Comparison of ENCODE assay signal across 22 cellular contexts in genomic region chr17:49700956-49701355, GRCh38.
DNase-seq lines count a peak whose midpoint lies in the region; ATAC-seq and TF ChIP-seq lines count a peak whose summit lies in the region.
"Had no signal": no experiment of that assay in that cellular context is flagged by ENCODE, and none has a peak within 500 bp of the region (broad histone marks: within the 10 kb centered on the region; RNA-seq: fewer than 3 reads in every experiment).

No MANE protein-coding gene starts in this region.

- H3K9me3 ChIP-seq in HEK293 (ENCODE audit: control insufficient read depth, insufficient read depth, low read depth, low read length): no peaks in the 10 kb centered on the region
- H3K9me3 ChIP-seq: A549, Caco-2, SJCRH30 had no signal

- peaks cover 46% of the 10 kb centered on the region for H3K36me3 Mint-ChIP-seq in activated naive CD4-positive, alpha-beta T cell treated with anti-CD3 and anti-CD28 coated beads, Interleukin-2, amount 10 ng/mL, durations not matched to agents 7 days and 5 days
- peaks cover 74% of the 10 kb centered on the region for H3K36me3 Mint-ChIP-seq in stimulated activated effector memory CD8-positive, alpha-beta T cell treated with anti-CD3 and anti-CD28 coated beads, Interleukin-12 subunit alpha, Interleukin-12 subunit beta, amount 100 ng/mL, for 72 hours

- no peak overlapping the region for H3K4me3 Mint-ChIP-seq in activated naive CD4-positive, alpha-beta T cell treated with anti-CD3 and anti-CD28 coated beads, Interleukin-2, amount 10 ng/mL, durations not matched to agents 7 days and 5 days
- H3K4me3 Mint-ChIP-seq in stimulated activated effector memory CD8-positive, alpha-beta T cell treated with anti-CD3 and anti-CD28 coated beads, Interleukin-12 subunit alpha, Interleukin-12 subunit beta, amount 100 ng/mL, for 72 hours: no peak overlapping the region
- H3K4me3 Mint-ChIP-seq: B cell; CD4-positive, alpha-beta memory T cell; H9 had no signal

- H3K9me3 Mint-ChIP-seq in activated naive CD4-positive, alpha-beta T cell treated with anti-CD3 and anti-CD28 coated beads, Interleukin-2, amount 10 ng/mL, durations not matched to agents 7 days and 5 days: no peaks in the 10 kb centered on the region
- no peaks in the 10 kb centered on the region for H3K9me3 Mint-ChIP-seq in stimulated activated effector memory CD8-positive, alpha-beta T cell treated with anti-CD3 and anti-CD28 coated beads, Interleukin-12 subunit alpha, Interleukin-12 subunit beta, amount 100 ng/mL, for 72 hours
- H3K9me3 Mint-ChIP-seq: CD4-positive, alpha-beta memory T cell; H9 had no signal

- CTCF ChIA-PET in activated naive CD4-positive, alpha-beta T cell treated with anti-CD3 and anti-CD28 coated beads, Interleukin-2, amount 10 ng/mL, durations not matched to agents 7 days and 5 days (lab: Charles Lee): interaction anchor here (0.8 to 25.7 kb wide), 6 partner anchors 9 to 179 kb away, joined by 3 to 377 read pairs (median 4); partner anchors contain the start of gene NXPH3
- CTCF ChIA-PET in HEK293 (lab: Yijun Ruan, JAX): interaction anchor here (1.9 to 27.1 kb wide), 4 partner anchors 125 to 296 kb away, joined by 5 to 486 read pairs (median 64); partner anchors contain the start of gene NXPH3

- no peak overlapping the region for H3K4me3 ChIP-seq in HEK293 (ENCODE audit: low read depth, low read length)
- H3K4me3 ChIP-seq: A549, GM23248, SJCRH30 had no signal

- no peaks in the 10 kb centered on the region for H3K4me1 ChIP-seq in HEK293 (ENCODE audit: control insufficient read depth, insufficient read depth, low read length)
- H3K4me1 ChIP-seq: A549, Caco-2, SJCRH30 had no signal

- H3K27ac ChIP-seq in HEK293 (ENCODE audit: extremely low read depth, low read depth, low read length) (no peak overlapping the region), caudate nucleus (ENCODE audit: low read depth, low read length) (peak overlapping the region; percentile 20)
- H3K27ac ChIP-seq: A549, GM23248, HL-60, SJCRH30 had no signal

- TF ChIP-seq CTCF in HEK293 (tag by site-specific recombination; IDR thresholded peaks at IDR 0.05): no peak

- H3K36me3 ChIP-seq in HEK293 (ENCODE audit: control insufficient read depth in 2 of 2, insufficient read depth in 1 of 2, low read length in 2 of 2): peaks cover 26 to 69% of the 10 kb centered on the region in 2 experiments

- no peak for DNase-seq in activated naive CD4-positive, alpha-beta T cell treated with anti-CD3 and anti-CD28 coated beads, Interleukin-2, amount 10 ng/mL, durations not matched to agents 7 days and 5 days
- no peak for DNase-seq in activated naive CD4-positive, alpha-beta T cell (lab: John Stamatoyannopoulos, UW)
- DNase-seq in caudate nucleus (lab: John Stamatoyannopoulos, UW): peak in 21 of 61 donors; percentile 7 to 73 (median 27)
- DNase-seq in stimulated activated effector memory CD8-positive, alpha-beta T cell treated with anti-CD3 and anti-CD28 coated beads, Interleukin-12 subunit alpha, Interleukin-12 subunit beta, amount 100 ng/mL, for 72 hours (ENCODE audit: low spot score in 2 of 2): no peak
- no peak for DNase-seq in NCI-H2196 treated with DMSO at 0.1 percent for 48 hours (lab: John Stamatoyannopoulos, UW; ENCODE audit: unreplicated experiment)
- DNase-seq: Caco-2; CD4-positive, alpha-beta memory T cell; DMS 273 treated with DMSO at 0.1 percent for 48 hours; DMS79 treated with DMSO at 0.1 percent for 48 hours; GM23248; H9; KG1; NCI-H1092; NCI-H1436; NCI-H1930; NCI-H524 treated with DMSO at 0.1 percent for 48 hours; SJCRH30 had no signal

- peaks cover 32% of the 10 kb centered on the region for H3K4me1 Mint-ChIP-seq in activated naive CD4-positive, alpha-beta T cell treated with anti-CD3 and anti-CD28 coated beads, Interleukin-2, amount 10 ng/mL, durations not matched to agents 7 days and 5 days
- peaks cover 32% of the 10 kb centered on the region for H3K4me1 Mint-ChIP-seq in stimulated activated effector memory CD8-positive, alpha-beta T cell treated with anti-CD3 and anti-CD28 coated beads, Interleukin-12 subunit alpha, Interleukin-12 subunit beta, amount 100 ng/mL, for 72 hours

- peak overlapping the region; percentile 12 for H3K27ac Mint-ChIP-seq in activated naive CD4-positive, alpha-beta T cell treated with anti-CD3 and anti-CD28 coated beads, Interleukin-2, amount 10 ng/mL, durations not matched to agents 7 days and 5 days
- peak overlapping the region; percentile 67 for H3K27ac Mint-ChIP-seq in stimulated activated effector memory CD8-positive, alpha-beta T cell treated with anti-CD3 and anti-CD28 coated beads, Interleukin-12 subunit alpha, Interleukin-12 subunit beta, amount 100 ng/mL, for 72 hours
- H3K27ac Mint-ChIP-seq: B cell, H9 had no signal

- POLR2A ChIA-PET in HEK293 (lab: Yijun Ruan, JAX): interaction anchor here (0.7 to 0.8 kb wide), 2 partner anchors 63 to 297 kb away, joined by 3 to 4 read pairs; partner anchors contain the start of gene FAM117A

- no peak for ATAC-seq in stimulated activated effector memory CD8-positive, alpha-beta T cell treated with anti-CD3 and anti-CD28 coated beads, Interleukin-12 subunit alpha, Interleukin-12 subunit beta, amount 100 ng/mL, for 72 hours
- no peak for ATAC-seq in GM21825 (IDR thresholded peaks at IDR 0.05; ENCODE audit: unreplicated experiment)
- ATAC-seq: A549 had no signal

- no peaks in the 10 kb centered on the region for H3K27me3 Mint-ChIP-seq in activated naive CD4-positive, alpha-beta T cell treated with anti-CD3 and anti-CD28 coated beads, Interleukin-2, amount 10 ng/mL, durations not matched to agents 7 days and 5 days
- H3K27me3 Mint-ChIP-seq: B cell; CD4-positive, alpha-beta memory T cell had no signal

TF ChIP-seq in HEK293, 187 proteins besides CTCF, POLR2A, EP300 and RAD21:
- TF ChIP-seq KLF1 (tag by site-specific recombination; IDR thresholded peaks at IDR 0.05) (peak; percentile 54; the same call in 1 of the 2 replicates), ZNF394 (tag by site-specific recombination; IDR thresholded peaks at IDR 0.05; ENCODE audit: borderline replicate concordance) (no peak)
